Comparison of ENCODE assay signal across 8 cellular contexts in the genomic region with DNA sequence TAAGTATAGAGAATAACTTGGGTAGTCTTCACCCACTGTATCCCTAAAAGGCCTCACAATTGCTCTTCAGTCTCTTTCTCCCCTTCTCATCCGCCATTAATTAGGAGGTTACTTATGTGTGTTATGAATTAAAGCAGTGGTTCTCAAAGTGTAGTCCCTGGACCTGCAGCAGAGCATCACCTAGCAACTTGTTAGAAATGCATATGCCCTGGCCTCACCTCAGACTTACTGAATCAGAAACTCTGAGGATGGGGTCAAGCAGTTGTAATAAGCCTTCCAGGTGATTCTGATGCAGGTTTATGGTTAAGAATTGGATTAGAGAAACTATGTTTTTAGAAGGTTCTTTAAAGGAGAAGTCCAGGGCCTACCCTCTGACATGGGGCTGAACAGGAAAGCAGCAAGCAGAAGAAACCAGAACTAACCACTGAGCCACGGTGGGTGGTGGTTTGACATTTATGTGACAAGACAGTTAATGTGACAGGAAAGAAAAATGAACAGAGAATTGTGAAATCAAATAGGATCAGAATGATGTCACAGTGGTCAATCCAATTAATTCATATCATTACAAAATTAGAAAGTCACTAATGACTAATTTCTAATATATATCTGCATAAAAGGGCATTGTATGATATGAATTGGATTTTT. TPM values are rescaled to one million over a fixed set of nuclear protein-coding genes. Genes with fewer than 3 reads are reported as not detected.
A peak's percentile ranks its signal among the peaks of the same experiment; 100 is the strongest.
DNase-seq lines count a peak whose midpoint lies in the region; ATAC-seq, FAIRE-seq and TF ChIP-seq lines count a peak whose summit lies in the region.

No MANE protein-coding gene starts in this region.

- CTCF ChIA-PET in RWPE1 (lab: Yijun Ruan, JAX), result no interaction called here

- H3K4me3 ChIP-seq in dorsolateral prefrontal cortex, result no peak overlapping the region
- H3K4me3 ChIP-seq in small intestine (ENCODE audit: low read depth in 1 of 2, low read length in 2 of 2), result no peak overlapping the region
- no peak overlapping the region for H3K4me3 ChIP-seq in BE2C (ENCODE audit: low read depth, low read length)

- no peaks in the 10 kb centered on the region for H3K36me3 ChIP-seq in small intestine (ENCODE audit: control insufficient read depth in 2 of 2, insufficient read depth in 2 of 2, low read length in 2 of 2)
- H3K36me3 ChIP-seq in BE2C, result no peaks in the 10 kb centered on the region

- 65 to 78% (median 77%) methylated on average over 2 of the region's 2 CpGs for WGBS in small intestine, 3 donors

- POLR2A ChIA-PET in RWPE1 (lab: Yijun Ruan, JAX; ENCODE audit: low non-redundant PET), result no interaction called here

- DNase-seq in dorsolateral prefrontal cortex, result no peak
- no peak for DNase-seq in small intestine
- no peak for DNase-seq in RWPE1 (ENCODE audit: low spot score)
- DNase-seq in effector CD4-positive, alpha-beta T cell, result no peak
- no peak for DNase-seq in BE2C
- DNase-seq in NCI-H187 (lab: John Stamatoyannopoulos, UW), result no peak

- H3K27me3 ChIP-seq in dorsolateral prefrontal cortex, result no peaks in the 10 kb centered on the region
- no peaks in the 10 kb centered on the region for H3K27me3 ChIP-seq in small intestine (ENCODE audit: control insufficient read depth in 2 of 2, insufficient read depth in 2 of 2, low read length in 2 of 2)
- H3K27me3 ChIP-seq in BE2C, result no peaks in the 10 kb centered on the region

- peak; percentile 47 for ATAC-seq in GM19351 (IDR thresholded peaks at IDR 0.05; ENCODE audit: unreplicated experiment)
- peak; percentile 49 for ATAC-seq in HG03354 (IDR thresholded peaks at IDR 0.05; ENCODE audit: poor library complexity, severe bottlenecking, unreplicated experiment)

- H3K4me1 ChIP-seq in small intestine (ENCODE audit: control insufficient read depth in 2 of 2, insufficient read depth in 1 of 2, low read depth in 1 of 2, low read length in 1 of 2) (peaks cover 0 to 2% of the 10 kb centered on the region in 2 donors), BE2C (no peaks in the 10 kb centered on the region)

- intact Hi-C loops in dorsolateral prefrontal cortex (cut with DNase I), result no loop called here

- H3K27ac ChIP-seq in dorsolateral prefrontal cortex (peak overlapping the region in 45 of 59 donors; percentile 0 to 82 (median 46)), small intestine (ENCODE audit: low read depth in 1 of 2, low read length in 1 of 2) (peak overlapping the region; percentile 50 to 77), RWPE1 (no peak overlapping the region)

- FAIRE-seq in small intestine (lab: Jason Lieb, UNC), result no peak

- H3K9me3 ChIP-seq in small intestine (ENCODE audit: control insufficient read depth, low read depth), result no peaks in the 10 kb centered on the region
- no peaks in the 10 kb centered on the region for H3K9me3 ChIP-seq in BE2C

- no peak for TF ChIP-seq CTCF in dorsolateral prefrontal cortex (IDR thresholded peaks at IDR 0.05 in 54 of 56, conservative IDR thresholded peaks at IDR 0.05 in 2 of 56; ENCODE audit: low read depth in 1 of 56, partially characterized antibody in 56 of 56)
- TF ChIP-seq CTCF in RWPE1 (conservative IDR thresholded peaks at IDR 0.05; ENCODE audit: low read depth), result no peak
- no peak for TF ChIP-seq CTCF in BE2C (IDR thresholded peaks at IDR 0.05; ENCODE audit: low read depth, low read length)

RNA-seq across cellular contexts. Expression of a gene that starts 37.6 kb away (rescaled TPM):
- total RNA-seq in dorsolateral prefrontal cortex, result 10 to 100 TPM in 97 of 120 experiments, 1 to 10 TPM in 23; 6.5 to 33.2 (median 13.8) TPM
- polyA plus RNA-seq in small intestine, result 1 to 10 TPM; 1.3 to 9.8 (median 5.1) TPM
- 3.8 TPM for polyA plus RNA-seq in BE2C (2012; ENCODE audit: insufficient read depth, insufficient read length, low read depth)
